18 cellular contexts compared by ENCODE assay signal in genomic region chr1:167928457-167928852, GRCh38. TPM values are rescaled to one million over a fixed set of nuclear protein-coding genes. Genes with fewer than 3 reads are reported as not detected.
"Had no signal": no experiment of that assay in that cellular context is flagged by ENCODE, and none has a peak within 500 bp of the region (broad histone marks: within the 10 kb centered on the region; RNA-seq: fewer than 3 reads in every experiment).

No MANE protein-coding gene starts in this region.

- H3K27ac Mint-ChIP-seq: activated B cell treated with CpG ODN at 0.5 μM for 24 hours; activated CD4-positive, alpha-beta T cell treated with anti-CD3 and anti-CD28 coated beads, Interleukin-2, amount 10 ng/mL, durations not matched to agents 24 days and 14 days; activated naive CD8-positive, alpha-beta T cell treated with anti-CD3 and anti-CD28 coated beads, Interleukin-2, amount 10 ng/mL, durations not matched to agents 7 days and 5 days; activated T-helper 1 cell treated with anti-CD3 and anti-CD28 coated beads, Interleukin-12 subunit alpha, Interleukin-12 subunit beta, Interleukin-2, Interleukin-4 antibody, amounts not matched to agents 30 ng/mL and 10 ng/mL and 1 ng/mL, durations not matched to agents 14 hours and 24 hours and 36 hours; naive B cell had no signal

- H3K27me3 Mint-ChIP-seq: activated B cell treated with CpG ODN at 0.5 μM for 24 hours; activated CD4-positive, alpha-beta T cell treated with anti-CD3 and anti-CD28 coated beads, Interleukin-2, amount 10 ng/mL, durations not matched to agents 24 days and 14 days; activated naive CD8-positive, alpha-beta T cell treated with anti-CD3 and anti-CD28 coated beads, Interleukin-2, amount 10 ng/mL, durations not matched to agents 7 days and 5 days; naive B cell had no signal

- DNase-seq: activated B cell treated with CpG ODN at 0.5 μM for 24 hours; activated CD4-positive, alpha-beta T cell treated with anti-CD3 and anti-CD28 coated beads, Interleukin-2, amount 10 ng/mL, durations not matched to agents 24 days and 14 days; activated naive CD4-positive, alpha-beta T cell; activated naive CD8-positive, alpha-beta T cell treated with anti-CD3 and anti-CD28 coated beads, Interleukin-2, amount 10 ng/mL, durations not matched to agents 7 days and 5 days; brain microvascular endothelial cell; effector CD8-positive, alpha-beta T cell; foreskin melanocyte; heart left ventricle; left cardiac atrium; naive B cell; pancreas; stimulated activated CD4-positive, alpha-beta T cell treated with anti-CD3 and anti-CD28 coated beads, Interleukin-2, amount 100 ng/mL, for 48 hours; stimulated activated naive CD4-positive, alpha-beta T cell; T-helper 2 cell; tibial artery had no signal

- H3K9me3 ChIP-seq: heart left ventricle, pancreas, tibial artery, vagina had no signal

- H3K27ac ChIP-seq: brain microvascular endothelial cell, heart left ventricle, tibial artery, vagina had no signal

- H3K27me3 ChIP-seq: brain microvascular endothelial cell, heart left ventricle, pancreas, tibial artery, vagina had no signal

- ATAC-seq: heart left ventricle, left cardiac atrium had no signal

- H3K4me3 Mint-ChIP-seq: activated B cell treated with CpG ODN at 0.5 μM for 24 hours; activated CD4-positive, alpha-beta T cell treated with anti-CD3 and anti-CD28 coated beads, Interleukin-2, amount 10 ng/mL, durations not matched to agents 24 days and 14 days; activated naive CD8-positive, alpha-beta T cell treated with anti-CD3 and anti-CD28 coated beads, Interleukin-2, amount 10 ng/mL, durations not matched to agents 7 days and 5 days; activated T-helper 1 cell treated with anti-CD3 and anti-CD28 coated beads, Interleukin-12 subunit alpha, Interleukin-12 subunit beta, Interleukin-2, Interleukin-4 antibody, amounts not matched to agents 30 ng/mL and 10 ng/mL and 1 ng/mL, durations not matched to agents 14 hours and 24 hours and 36 hours; naive B cell had no signal

- H3K36me3 ChIP-seq: brain microvascular endothelial cell, pancreas, tibial artery, vagina had no signal

- H3K4me3 ChIP-seq: heart left ventricle, lung, tibial artery, vagina had no signal

- H3K9me3 Mint-ChIP-seq: activated B cell treated with CpG ODN at 0.5 μM for 24 hours; activated CD4-positive, alpha-beta T cell treated with anti-CD3 and anti-CD28 coated beads, Interleukin-2, amount 10 ng/mL, durations not matched to agents 24 days and 14 days; activated naive CD8-positive, alpha-beta T cell treated with anti-CD3 and anti-CD28 coated beads, Interleukin-2, amount 10 ng/mL, durations not matched to agents 7 days and 5 days; activated T-helper 1 cell treated with anti-CD3 and anti-CD28 coated beads, Interleukin-12 subunit alpha, Interleukin-12 subunit beta, Interleukin-2, Interleukin-4 antibody, amounts not matched to agents 30 ng/mL and 10 ng/mL and 1 ng/mL, durations not matched to agents 14 hours and 24 hours and 36 hours; naive B cell had no signal

- FAIRE-seq: pancreas had no signal

RNA-seq across cellular contexts. Expression of gene ADCY10, which starts 14.5 kb away (rescaled TPM):
- total RNA-seq: activated T-helper 1 cell treated with anti-CD3 and anti-CD28 coated beads, Interleukin-12 subunit alpha, Interleukin-12 subunit beta, Interleukin-2, Interleukin-4 antibody, amounts not matched to agents 30 ng/mL and 10 ng/mL and 1 ng/mL, durations not matched to agents 14 hours and 24 hours and 36 hours; vagina had no signal
